In the genomic region with DNA sequence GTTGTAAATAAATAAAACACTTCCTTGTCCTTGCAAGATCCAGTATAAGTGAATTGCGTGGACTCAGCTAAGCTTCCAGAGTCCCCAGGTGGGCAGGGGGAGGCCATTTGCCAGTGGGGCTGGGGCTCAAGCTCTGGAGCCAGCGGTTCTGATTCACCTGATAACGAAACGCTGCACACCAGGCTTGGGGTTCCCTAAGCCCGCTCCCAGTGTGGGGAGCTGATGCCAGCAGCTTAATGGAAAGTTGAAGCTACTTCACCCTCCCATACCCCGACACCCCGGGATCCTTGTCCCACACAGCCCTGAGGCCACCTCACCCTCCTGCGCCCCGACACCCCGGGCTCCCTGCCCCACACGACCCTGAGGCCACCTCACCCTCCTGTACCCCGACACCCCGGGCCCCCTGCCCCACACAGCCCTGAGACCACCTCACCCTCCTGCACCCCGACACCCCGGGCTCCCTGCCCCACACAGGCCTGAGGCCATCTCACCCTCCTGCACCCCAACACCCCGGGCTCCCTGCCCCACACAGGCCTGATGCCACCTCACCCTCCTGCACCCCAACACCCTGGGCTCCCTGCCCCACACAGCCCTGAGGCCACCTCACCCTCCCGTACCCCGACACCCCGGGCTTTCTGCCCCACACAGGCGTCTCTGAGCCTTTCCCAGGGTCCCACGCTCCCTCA, we compare ENCODE assay signal across 15 cellular contexts. TPM values are rescaled to one million over a fixed set of nuclear protein-coding genes. Genes with fewer than 3 reads are reported as not detected.
DNase-seq lines count a peak whose midpoint lies in the region; ATAC-seq, FAIRE-seq and TF ChIP-seq lines count a peak whose summit lies in the region.
"Had no signal": no experiment of that assay in that cellular context is flagged by ENCODE, and none has a peak within 500 bp of the region (broad histone marks: within the 10 kb centered on the region; RNA-seq: fewer than 3 reads in every experiment).

No MANE protein-coding gene starts in this region.

- H3K79me2 ChIP-seq in HepG2 (ENCODE audit: insufficient read depth, low read length) = no peaks in the 10 kb centered on the region

- POLR2A ChIA-PET in HepG2 (lab: Yijun Ruan, JAX) = interaction anchor here (0.8 to 2.6 kb wide), 11 partner anchors 8 to 164 kb away, joined by 3 to 28 read pairs (median 4); partner anchors contain the start of gene BAZ1B

- H3K36me3 Mint-ChIP-seq in Calu3 (ENCODE audit: insufficient read depth, unreplicated experiment) = no peaks in the 10 kb centered on the region
- H3K36me3 Mint-ChIP-seq in stimulated activated memory B cell treated with anti-CD40 and anti-IgM and Interleukin-4, amounts not matched to agents 10 μg/mL and 1 μg/mL and 100 μg/mL, for 72 hours = no peaks in the 10 kb centered on the region
- H3K36me3 Mint-ChIP-seq: immature natural killer cell; stimulated activated naive B cell treated with anti-CD40 and anti-IgM and Interleukin-4, amounts not matched to agents 10 μg/mL and 1 μg/mL and 100 μg/mL, for 72 hours had no signal

- BruUV-seq in Calu3 (replicated peaks; lab: Mats Ljungman, UMichigan) = no TSS peak
- no TSS peak for BruUV-seq in HepG2 (replicated peaks; lab: Mats Ljungman, UMichigan)

- no peaks in the 10 kb centered on the region for H3K9me3 ChIP-seq in adipocyte (ENCODE audit: control insufficient read depth, low read length)
- no peaks in the 10 kb centered on the region for H3K9me3 ChIP-seq in HepG2 (ENCODE audit: low read length)

- H3K36me3 ChIP-seq in adipocyte (ENCODE audit: control insufficient read depth, insufficient read depth, low read length, severe bottlenecking) (no peaks in the 10 kb centered on the region), HepG2 (replicated peaks in 1 of 2; ENCODE audit: control insufficient read depth in 1 of 2, insufficient read depth in 2 of 2, low read length in 2 of 2) (no peaks in the 10 kb centered on the region)
- H3K36me3 ChIP-seq: cardiac muscle cell had no signal

- peaks cover 35% of the 10 kb centered on the region for H3K27me3 ChIP-seq in adipocyte (replicated peaks; ENCODE audit: control insufficient read depth, insufficient read depth, low read length)
- H3K27me3 ChIP-seq in HepG2 (ENCODE audit: control insufficient read depth in 1 of 2, insufficient read depth in 2 of 2, low read length in 2 of 2) = peaks cover 8 to 26% of the 10 kb centered on the region in 2 experiments
- H3K27me3 ChIP-seq: cardiac muscle cell had no signal

- H3K4me2 ChIP-seq in HepG2 (ENCODE audit: low read depth, low read length) = peak overlapping the region; percentile 99

- no peak for TF ChIP-seq CTCF in Calu3 (IDR thresholded peaks at IDR 0.05; ENCODE audit: unreplicated experiment)
- TF ChIP-seq CTCF in HepG2 (CRISPR knock-in tag; IDR thresholded peaks at IDR 0.05) = no peak

- CTCF ChIA-PET in Calu3 (lab: Charles Lee) = interaction anchor here (0.6 to 1.8 kb wide), 2 partner anchors 16 to 55 kb away, joined by 5 read pairs; no protein-coding TSS in a partner anchor
- CTCF ChIA-PET in HepG2 (lab: Yijun Ruan, JAX; ENCODE audit: low intra/inter-chr PET ratio, low total read pairs) = no interaction called here

- H3K4me3 Mint-ChIP-seq in Calu3 (ENCODE audit: low read depth, unreplicated experiment) = peak overlapping the region; percentile 50
- H3K4me3 Mint-ChIP-seq in stimulated activated memory B cell treated with anti-CD40 and anti-IgM and Interleukin-4, amounts not matched to agents 10 μg/mL and 1 μg/mL and 100 μg/mL, for 72 hours = no peak overlapping the region
- H3K4me3 Mint-ChIP-seq: neural crest cell had no signal

- H3K27ac Mint-ChIP-seq in Calu3 (ENCODE audit: unreplicated experiment) = no peak overlapping the region
- no peak overlapping the region for H3K27ac Mint-ChIP-seq in stimulated activated memory B cell treated with anti-CD40 and anti-IgM and Interleukin-4, amounts not matched to agents 10 μg/mL and 1 μg/mL and 100 μg/mL, for 72 hours

- no peak for TF ChIP-seq RAD21 in HepG2 (CRISPR knock-in tag; IDR thresholded peaks at IDR 0.05)

- 48% methylated on average over 18 of the region's 21 CpGs for WGBS in HepG2 (ENCODE audit: low lambda C conversion rate)

- peak overlapping the region; percentile 62 for H2AFZ ChIP-seq in HepG2 (ENCODE audit: low read length)

- ATAC-seq in HepG2 = peak; percentile 28
- ATAC-seq in stimulated activated memory B cell treated with anti-CD40 and anti-IgM and Interleukin-4, amounts not matched to agents 10 μg/mL and 1 μg/mL and 100 μg/mL, for 72 hours = peak; percentile 28
- no peak for ATAC-seq in GM21737 (IDR thresholded peaks at IDR 0.05; ENCODE audit: unreplicated experiment)
- ATAC-seq in HG03095 (IDR thresholded peaks at IDR 0.05; ENCODE audit: unreplicated experiment) = no peak

- peak overlapping the region; percentile 62 for H3K4me3 ChIP-seq in adipocyte (ENCODE audit: low read length)
- H3K4me3 ChIP-seq in HepG2 (replicated peaks in 1 of 3; ENCODE audit: insufficient read depth in 1 of 3, low read depth in 2 of 3, low read length in 3 of 3) = peak overlapping the region in 2 of 3 experiments; percentile 44 to 63; a peak in 4 of 6 replicates
- H3K4me3 ChIP-seq: cardiac muscle cell had no signal

- FAIRE-seq in HepG2 (lab: Jason Lieb, UNC) = no peak
- FAIRE-seq: H54 had no signal

- peaks cover 7% of the 10 kb centered on the region for H3K4me1 ChIP-seq in adipocyte (ENCODE audit: control insufficient read depth, insufficient read depth, low read length)
- H3K4me1 ChIP-seq in HepG2 (ENCODE audit: insufficient read depth, low read length) = peaks cover 73% of the 10 kb centered on the region

- no peak for TF ChIP-seq POLR2A in HepG2 (IDR thresholded peaks at IDR 0.05; ENCODE audit: insufficient read depth in 1 of 2, low read depth in 2 of 2, low read length in 2 of 2)

- H3K4me1 Mint-ChIP-seq in Calu3 (ENCODE audit: low read depth, unreplicated experiment) = peaks cover 6% of the 10 kb centered on the region
- H3K4me1 Mint-ChIP-seq in stimulated activated memory B cell treated with anti-CD40 and anti-IgM and Interleukin-4, amounts not matched to agents 10 μg/mL and 1 μg/mL and 100 μg/mL, for 72 hours = no peaks in the 10 kb centered on the region

- H3K27ac ChIP-seq in HepG2 (ENCODE audit: extremely low read length, insufficient read depth, low read length) = peak overlapping the region; percentile 78
- H3K27ac ChIP-seq: cardiac muscle cell had no signal

- no peak for DNase-seq in Calu3
- no peak for DNase-seq in adipocyte (ENCODE audit: low read depth)
- DNase-seq in HepG2 (ENCODE audit: low spot score) = no peak
- DNase-seq in SK-N-DZ (ENCODE audit: low spot score) = no peak
- no peak for DNase-seq in SHP77 treated with DMSO at 0.1 percent for 48 hours (lab: John Stamatoyannopoulos, UW)
- DNase-seq: activated effector memory CD4-positive, alpha-beta T cell treated with Interleukin-2 at 50 U/mL for 16 hours; stimulated activated CD4-positive, alpha-beta T cell treated with anti-CD3 and anti-CD28 coated beads, Interleukin-1b, Interleukin-23, amount 100 ng/mL, for 48 hours; stimulated activated naive B cell treated with anti-CD40 and anti-IgM and Interleukin-4, amounts not matched to agents 10 μg/mL and 1 μg/mL and 100 μg/mL, for 72 hours had no signal

- H3K9ac ChIP-seq in adipocyte (ENCODE audit: low read length) (no peak overlapping the region), HepG2 (ENCODE audit: insufficient read depth, low read depth, low read length) (peak overlapping the region; percentile 66; the same call in 1 of the 2 replicates)

- H4K20me1 ChIP-seq in HepG2 (ENCODE audit: insufficient read depth, low read length) = no peaks in the 10 kb centered on the region

- H3K27me3 Mint-ChIP-seq in Calu3 (ENCODE audit: unreplicated experiment) = peaks cover 11% of the 10 kb centered on the region
- H3K27me3 Mint-ChIP-seq in stimulated activated memory B cell treated with anti-CD40 and anti-IgM and Interleukin-4, amounts not matched to agents 10 μg/mL and 1 μg/mL and 100 μg/mL, for 72 hours = peaks cover 31% of the 10 kb centered on the region

- TF ChIP-seq EP300 in HepG2 (IDR thresholded peaks at IDR 0.05; ENCODE audit: low read depth in 2 of 2, low read length in 2 of 2) (no peak), HepG2 (CRISPR knock-in tag; IDR thresholded peaks at IDR 0.05; ENCODE audit: borderline replicate concordance) (no peak)

- intact Hi-C loops in Calu3 (cut with micrococcal nuclease; ENCODE audit: unreplicated experiment) (no loop called here), HepG2 (cut with micrococcal nuclease; ENCODE audit: unreplicated experiment) (loop anchor here (2.0 kb wide), 1 partner anchor 16 kb away; no protein-coding TSS in a partner anchor)

- no peaks in the 10 kb centered on the region for H3K9me3 Mint-ChIP-seq in Calu3 (ENCODE audit: low read depth, unreplicated experiment)
- H3K9me3 Mint-ChIP-seq in stimulated activated memory B cell treated with anti-CD40 and anti-IgM and Interleukin-4, amounts not matched to agents 10 μg/mL and 1 μg/mL and 100 μg/mL, for 72 hours = no peaks in the 10 kb centered on the region
- H3K9me3 Mint-ChIP-seq: immature natural killer cell; stimulated activated naive B cell treated with anti-CD40 and anti-IgM and Interleukin-4, amounts not matched to agents 10 μg/mL and 1 μg/mL and 100 μg/mL, for 72 hours had no signal

- in situ Hi-C loops in HepG2 (cut with HindIII; ENCODE audit: extremely low pct_ligation_motif_present, low pct_unique_long_range_greater_than_20kb) = no loop called here

RNA-seq across cellular contexts. Expression of gene FKBP6, which starts 30.8 kb away (rescaled TPM):
- total RNA-seq in Calu3 (2022) = not detected in 2 replicates
- total RNA-seq in HepG2 (2016; rRNA removed; fragmentation: Illumina TruSeq; extraction: Trizol) = 0.13 and 0.20 TPM in 2 replicates
- not detected in 2 replicates for total RNA-seq in HepG2 (2016; cell fraction: cytosol; rRNA removed; fragmentation: Illumina TruSeq; extraction: Trizol; ENCODE audit: low read depth)
- 0.15 and 0.16 TPM in 2 replicates for total RNA-seq in HepG2 (2016; cell fraction: insoluble cytoplasmic fraction; rRNA removed; fragmentation: Illumina TruSeq; extraction: Trizol)
- total RNA-seq in HepG2 (2016; cell fraction: membrane; rRNA removed; fragmentation: Illumina TruSeq; extraction: Trizol) = 0.17 and 0.22 TPM in 2 replicates
- 0.22 TPM in 1 of 2 replicates, not detected in the other for total RNA-seq in HepG2 (2016; cell fraction: nucleus; rRNA removed; fragmentation: Illumina TruSeq; extraction: Trizol)
- 0.07 and 0.09 TPM in 2 replicates for polyA plus RNA-seq in HepG2 (2011; rRNA removed)
- 0.07 and 0.09 TPM in 2 replicates for polyA plus RNA-seq in HepG2 (2011; cell fraction: cytosol; rRNA removed)
- 0.08 TPM in 1 of 2 replicates, not detected in the other for polyA plus RNA-seq in HepG2 (2011; cell fraction: nucleus; rRNA removed)
- polyA plus RNA-seq in HepG2 (2012) = 0.07 and 0.12 TPM in 2 replicates
- polyA plus RNA-seq in HepG2 (2016; cell fraction: cytosol; fragmentation: Illumina TruSeq; extraction: Trizol; ENCODE audit: low read depth) = not detected in 2 replicates
- polyA plus RNA-seq in HepG2 (2016; cell fraction: insoluble cytoplasmic fraction; fragmentation: Illumina TruSeq; extraction: Trizol; ENCODE audit: low read depth) = 0.21 and 0.26 TPM in 2 replicates
- polyA plus RNA-seq in HepG2 (2016; cell fraction: membrane; fragmentation: Illumina TruSeq; extraction: Trizol; ENCODE audit: low read depth) = 0.10 TPM in 1 of 2 replicates, not detected in the other
- polyA plus RNA-seq in HepG2 (2016; cell fraction: nucleus; fragmentation: Illumina TruSeq; extraction: Trizol; ENCODE audit: insufficient read depth, low read depth) = 0.49 TPM in 1 of 2 replicates, not detected in the other
- polyA minus RNA-seq in HepG2 (2011; rRNA and poly(A)+ RNA removed; ENCODE audit: low replicate concordance) = 0.10 TPM in 1 of 2 replicates, not detected in the other
- polyA minus RNA-seq in HepG2 (2011; cell fraction: cytosol; rRNA and poly(A)+ RNA removed) = not detected in 2 replicates
- 0.13 TPM in 1 of 2 replicates, not detected in the other for polyA minus RNA-seq in HepG2 (2011; cell fraction: nucleus; rRNA and poly(A)+ RNA removed)
- polyA plus RNA-seq in SK-N-DZ (2014; cell fraction: cytosol; rRNA removed) = not detected in 2 replicates
- not detected in 2 replicates for polyA plus RNA-seq in SK-N-DZ (2014; cell fraction: nucleus; rRNA removed)
- total RNA-seq: cardiac muscle cell, neural crest cell had no signal
- polyA plus RNA-seq: cardiac muscle cell, immature natural killer cell had no signal

RNA-seq across cellular contexts. Expression of gene TRIM50, which starts 30.9 kb away (rescaled TPM):
- total RNA-seq in Calu3 (2022) (not detected in 2 replicates), HepG2 (2016; rRNA removed; fragmentation: Illumina TruSeq; extraction: Trizol) (21.1 and 24.5 TPM in 2 replicates)
- total RNA-seq in HepG2 (2016; cell fraction: cytosol; rRNA removed; fragmentation: Illumina TruSeq; extraction: Trizol; ENCODE audit: low read depth) = 3.9 and 4.9 TPM in 2 replicates
- 16.1 and 26.1 TPM in 2 replicates for total RNA-seq in HepG2 (2016; cell fraction: insoluble cytoplasmic fraction; rRNA removed; fragmentation: Illumina TruSeq; extraction: Trizol)
- total RNA-seq in HepG2 (2016; cell fraction: membrane; rRNA removed; fragmentation: Illumina TruSeq; extraction: Trizol) = 9.4 and 10.8 TPM in 2 replicates
- 23.9 and 26.7 TPM in 2 replicates for total RNA-seq in HepG2 (2016; cell fraction: nucleus; rRNA removed; fragmentation: Illumina TruSeq; extraction: Trizol)
- 4.2 and 5.4 TPM in 2 replicates for polyA plus RNA-seq in HepG2 (2011; rRNA removed)
- 1.6 and 3.8 TPM in 2 replicates for polyA plus RNA-seq in HepG2 (2011; cell fraction: cytosol; rRNA removed)
- polyA plus RNA-seq in HepG2 (2011; cell fraction: nucleus; rRNA removed) = 33.8 and 40.4 TPM in 2 replicates
- polyA plus RNA-seq in HepG2 (2012) = 3.0 TPM in 2 replicates
- polyA plus RNA-seq in HepG2 (2016; cell fraction: cytosol; fragmentation: Illumina TruSeq; extraction: Trizol; ENCODE audit: low read depth) = 4.1 and 4.2 TPM in 2 replicates
- polyA plus RNA-seq in HepG2 (2016; cell fraction: insoluble cytoplasmic fraction; fragmentation: Illumina TruSeq; extraction: Trizol; ENCODE audit: low read depth) = 19.1 and 25.4 TPM in 2 replicates
- polyA plus RNA-seq in HepG2 (2016; cell fraction: membrane; fragmentation: Illumina TruSeq; extraction: Trizol; ENCODE audit: low read depth) = 6.7 and 7.5 TPM in 2 replicates
- polyA plus RNA-seq in HepG2 (2016; cell fraction: nucleus; fragmentation: Illumina TruSeq; extraction: Trizol; ENCODE audit: insufficient read depth, low read depth) = 87.0 and 93.3 TPM in 2 replicates
- 7.4 TPM in 1 of 2 replicates, not detected in the other for polyA minus RNA-seq in HepG2 (2011; rRNA and poly(A)+ RNA removed; ENCODE audit: low replicate concordance)
- polyA minus RNA-seq in HepG2 (2011; cell fraction: cytosol; rRNA and poly(A)+ RNA removed) = 0.99 and 1.8 TPM in 2 replicates
- polyA minus RNA-seq in HepG2 (2011; cell fraction: nucleus; rRNA and poly(A)+ RNA removed) = 4.5 and 4.7 TPM in 2 replicates
- not detected in 2 replicates for polyA plus RNA-seq in SK-N-DZ (2014; cell fraction: cytosol; rRNA removed)
- not detected in 2 replicates for polyA plus RNA-seq in SK-N-DZ (2014; cell fraction: nucleus; rRNA removed)
- total RNA-seq: cardiac muscle cell, neural crest cell had no signal
- polyA plus RNA-seq: cardiac muscle cell, immature natural killer cell had no signal

RNA-seq across cellular contexts. Expression of gene NSUN5, which starts 50.1 kb away (rescaled TPM):
- total RNA-seq in Calu3 (2022) = 17.5 and 21.5 TPM in 2 replicates
- 31.6 and 35.8 TPM in 2 replicates for total RNA-seq in HepG2 (2016; rRNA removed; fragmentation: Illumina TruSeq; extraction: Trizol)
- 10.1 and 11.8 TPM in 2 replicates for total RNA-seq in HepG2 (2016; cell fraction: cytosol; rRNA removed; fragmentation: Illumina TruSeq; extraction: Trizol; ENCODE audit: low read depth)
- 29.5 and 34.7 TPM in 2 replicates for total RNA-seq in HepG2 (2016; cell fraction: insoluble cytoplasmic fraction; rRNA removed; fragmentation: Illumina TruSeq; extraction: Trizol)
- 13.4 TPM in 2 replicates for total RNA-seq in HepG2 (2016; cell fraction: membrane; rRNA removed; fragmentation: Illumina TruSeq; extraction: Trizol)
- total RNA-seq in HepG2 (2016; cell fraction: nucleus; rRNA removed; fragmentation: Illumina TruSeq; extraction: Trizol) = 16.9 and 26.1 TPM in 2 replicates
- 19.9 and 24.9 TPM in 2 replicates for polyA plus RNA-seq in HepG2 (2011; rRNA removed)
- polyA plus RNA-seq in HepG2 (2011; cell fraction: cytosol; rRNA removed) = 16.1 and 23.4 TPM in 2 replicates
- 56.5 and 64.5 TPM in 2 replicates for polyA plus RNA-seq in HepG2 (2011; cell fraction: nucleus; rRNA removed)
- polyA plus RNA-seq in HepG2 (2012) = 12.2 and 20.8 TPM in 2 replicates
- polyA plus RNA-seq in HepG2 (2016; cell fraction: cytosol; fragmentation: Illumina TruSeq; extraction: Trizol; ENCODE audit: low read depth) = 5.4 and 6.5 TPM in 2 replicates
- polyA plus RNA-seq in HepG2 (2016; cell fraction: insoluble cytoplasmic fraction; fragmentation: Illumina TruSeq; extraction: Trizol; ENCODE audit: low read depth) = 20.2 and 26.2 TPM in 2 replicates
- 5.5 and 7.3 TPM in 2 replicates for polyA plus RNA-seq in HepG2 (2016; cell fraction: membrane; fragmentation: Illumina TruSeq; extraction: Trizol; ENCODE audit: low read depth)
- polyA plus RNA-seq in HepG2 (2016; cell fraction: nucleus; fragmentation: Illumina TruSeq; extraction: Trizol; ENCODE audit: insufficient read depth, low read depth) = 42.6 and 43.8 TPM in 2 replicates
- 41.4 and 43.7 TPM in 2 replicates for polyA minus RNA-seq in HepG2 (2011; rRNA and poly(A)+ RNA removed; ENCODE audit: low replicate concordance)
- 12.9 and 15.0 TPM in 2 replicates for polyA minus RNA-seq in HepG2 (2011; cell fraction: cytosol; rRNA and poly(A)+ RNA removed)
- 13.0 and 19.8 TPM in 2 replicates for polyA minus RNA-seq in HepG2 (2011; cell fraction: nucleus; rRNA and poly(A)+ RNA removed)
- polyA plus RNA-seq in SK-N-DZ (2014; cell fraction: cytosol; rRNA removed) = 92.1 and 111 TPM in 2 replicates
- 140 and 142 TPM in 2 replicates for polyA plus RNA-seq in SK-N-DZ (2014; cell fraction: nucleus; rRNA removed)

Comparison
In these comparisons a context has a peak if more than half of its experiments do, and no peak if none do; other contexts are left out.
1. ATAC-seq: peak in HepG2 (single experiment) and stimulated activated memory B cell treated with anti-CD40 and anti-IgM and Interleukin-4, amounts not matched to agents 10 μg/mL and 1 μg/mL and 100 μg/mL, for 72 hours (single experiment); none in GM21737 (single experiment) and HG03095 (single experiment).